Comparison of ENCODE assay signal across 11 cellular contexts in the genomic region with DNA sequence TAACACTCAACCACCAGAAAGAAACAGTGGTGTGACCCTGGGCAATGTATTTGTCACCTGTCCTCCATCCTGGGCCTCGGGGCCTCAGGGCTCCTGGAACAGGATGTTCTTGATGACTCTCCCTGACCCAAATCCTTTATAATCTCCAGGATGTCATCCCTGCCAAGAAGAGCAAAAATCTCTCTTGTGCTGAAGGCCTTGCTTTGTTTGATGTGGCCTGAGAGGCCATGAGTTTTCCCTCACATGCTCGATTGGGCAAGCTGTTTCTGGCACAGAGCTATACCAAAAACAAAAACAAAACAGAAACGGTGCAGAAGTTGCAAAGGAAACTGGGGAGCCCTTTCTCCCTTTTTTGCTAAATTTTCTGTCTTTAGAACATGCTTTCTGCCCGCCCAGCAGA. TPM values are rescaled to one million over a fixed set of nuclear protein-coding genes. Genes with fewer than 3 reads are reported as not detected.
DNase-seq lines count a peak whose midpoint lies in the region; ATAC-seq and TF ChIP-seq lines count a peak whose summit lies in the region.
"Had no signal": no experiment of that assay in that cellular context is flagged by ENCODE, and none has a peak within 500 bp of the region (broad histone marks: within the 10 kb centered on the region; RNA-seq: fewer than 3 reads in every experiment).

No MANE protein-coding gene starts in this region.

- no peak for TF ChIP-seq CTCF in Peyer's patch (IDR thresholded peaks at IDR 0.05)
- no peak for TF ChIP-seq CTCF in fibroblast of lung (conservative IDR thresholded peaks at IDR 0.05 in 1 of 2, IDR thresholded peaks at IDR 0.05 in 1 of 2; ENCODE audit: low read depth in 1 of 2, low read length in 2 of 2)
- no peak for TF ChIP-seq CTCF in ovary (IDR thresholded peaks at IDR 0.05)
- TF ChIP-seq CTCF in CD8-positive, alpha-beta T cell (IDR thresholded peaks at IDR 0.05), result no peak

- DNase-seq in Ammon's horn (ENCODE audit: low spot score), result peak; percentile 77
- DNase-seq in Peyer's patch, result peak in 1 of 3 donors; percentile 55
- DNase-seq in fibroblast of lung (ENCODE audit: low read depth in 2 of 2), result peak; percentile 51 to 54
- peak; percentile 37 to 75 (median 71) for DNase-seq in ovary
- DNase-seq in CD1c-positive myeloid dendritic cell (ENCODE audit: extremely low spot score), result no peak
- DNase-seq in CD8-positive, alpha-beta T cell, result no peak
- no peak for DNase-seq in effector CD4-positive, alpha-beta T cell
- DNase-seq: stimulated activated naive CD4-positive, alpha-beta T cell had no signal

- no peak overlapping the region for H3K9ac ChIP-seq in fibroblast of lung (ENCODE audit: insufficient read depth, low read length)
- H3K9ac ChIP-seq: neural progenitor cell had no signal

- no peaks in the 10 kb centered on the region for H3K36me3 ChIP-seq in Peyer's patch
- H3K36me3 ChIP-seq in fibroblast of lung (ENCODE audit: control insufficient read depth, insufficient read depth, low read length), result no peaks in the 10 kb centered on the region
- no peaks in the 10 kb centered on the region for H3K36me3 ChIP-seq in ovary
- no peaks in the 10 kb centered on the region for H3K36me3 ChIP-seq in CD8-positive, alpha-beta T cell (ENCODE audit: insufficient read depth, low read length)
- H3K36me3 ChIP-seq: neural progenitor cell had no signal

- POLR2A ChIA-PET in CD8-positive, alpha-beta T cell (lab: Charles Lee), result no interaction called here

- intact Hi-C loops in ovary (cut with DNase I), result no loop called here
- intact Hi-C loops in CD8-positive, alpha-beta T cell (cut with DNase I, micrococcal nuclease), result no loop called here

- TF ChIP-seq EP300 in ovary (IDR thresholded peaks at IDR 0.05), result peak; percentile 58

- H3K27ac ChIP-seq in Peyer's patch (peak overlapping the region in 3 of 4 donors; percentile 31 to 70 (median 36)), fibroblast of lung (ENCODE audit: insufficient read depth, low read length) (no peak overlapping the region), ovary (peak overlapping the region in 1 of 2 donors; percentile 39)
- H3K27ac ChIP-seq in CD8-positive, alpha-beta T cell (ENCODE audit: low read depth, low read length), result no peak overlapping the region
- H3K27ac ChIP-seq: neural progenitor cell had no signal

- H3K4me1 ChIP-seq in Peyer's patch (peaks cover 0 to 7% (median 0%) of the 10 kb centered on the region in 4 donors), fibroblast of lung (ENCODE audit: control insufficient read depth, extremely low read depth, insufficient read depth, low read length) (no peaks in the 10 kb centered on the region), ovary (ENCODE audit: insufficient read depth) (peaks cover 17% of the 10 kb centered on the region)
- no peaks in the 10 kb centered on the region for H3K4me1 ChIP-seq in CD8-positive, alpha-beta T cell (ENCODE audit: insufficient read depth, low read length)

- H3K79me2 ChIP-seq in fibroblast of lung (ENCODE audit: control insufficient read depth, insufficient read depth, low read length), result no peaks in the 10 kb centered on the region

- TF ChIP-seq POLR2A in Peyer's patch (IDR thresholded peaks at IDR 0.05) (no peak), ovary (IDR thresholded peaks at IDR 0.05) (no peak)

- H3K9me3 ChIP-seq in Peyer's patch (no peaks in the 10 kb centered on the region), fibroblast of lung (ENCODE audit: control insufficient read depth, insufficient read depth, low read depth, low read length) (no peaks in the 10 kb centered on the region), ovary (no peaks in the 10 kb centered on the region)
- no peaks in the 10 kb centered on the region for H3K9me3 ChIP-seq in CD8-positive, alpha-beta T cell (ENCODE audit: low read length)

- H3K4me3 Mint-ChIP-seq in CD8-positive, alpha-beta T cell, result no peak overlapping the region
- H3K4me3 Mint-ChIP-seq: central memory CD8-positive, alpha-beta T cell; neural progenitor cell had no signal

- peaks cover 5% of the 10 kb centered on the region for H3K27me3 Mint-ChIP-seq in CD8-positive, alpha-beta T cell (ENCODE audit: low read depth)
- H3K27me3 Mint-ChIP-seq: central memory CD8-positive, alpha-beta T cell had no signal

- no peaks in the 10 kb centered on the region for H3K9me3 Mint-ChIP-seq in CD8-positive, alpha-beta T cell
- H3K9me3 Mint-ChIP-seq: central memory CD8-positive, alpha-beta T cell had no signal

- no peak overlapping the region for H3K4me2 ChIP-seq in fibroblast of lung (ENCODE audit: extremely low read depth, insufficient read depth, low read length)
- H3K4me2 ChIP-seq: neural progenitor cell had no signal

- H4K20me1 ChIP-seq in fibroblast of lung (ENCODE audit: control insufficient read depth, extremely low read depth, insufficient read depth, low read length), result no peaks in the 10 kb centered on the region

- peaks cover 20% of the 10 kb centered on the region for H3K4me1 Mint-ChIP-seq in CD8-positive, alpha-beta T cell (ENCODE audit: low read depth)

- no peaks in the 10 kb centered on the region for H3K36me3 Mint-ChIP-seq in CD8-positive, alpha-beta T cell
- H3K36me3 Mint-ChIP-seq: neural progenitor cell had no signal

- 17 to 25% (median 20%) methylated on average over 4 of the region's 4 CpGs for WGBS in ovary, 3 donors

- no peaks in the 10 kb centered on the region for H3K27me3 ChIP-seq in Peyer's patch
- H3K27me3 ChIP-seq in fibroblast of lung (ENCODE audit: control insufficient read depth, insufficient read depth, low read length), result peaks cover 3% of the 10 kb centered on the region
- no peaks in the 10 kb centered on the region for H3K27me3 ChIP-seq in ovary
- H3K27me3 ChIP-seq in CD8-positive, alpha-beta T cell (ENCODE audit: insufficient read depth, low read length), result no peaks in the 10 kb centered on the region
- H3K27me3 ChIP-seq: neural progenitor cell had no signal

- no peak overlapping the region for H2AFZ ChIP-seq in fibroblast of lung (ENCODE audit: low read length)
- H2AFZ ChIP-seq: neural progenitor cell had no signal

- H3K4me3 ChIP-seq in Peyer's patch, result no peak overlapping the region
- no peak overlapping the region for H3K4me3 ChIP-seq in fibroblast of lung (replicated peaks in 1 of 4; ENCODE audit: control extremely low read depth in 1 of 4, insufficient read depth in 1 of 4, low read depth in 3 of 4, low read length in 4 of 4)
- no peak overlapping the region for H3K4me3 ChIP-seq in ovary
- H3K4me3 ChIP-seq in CD8-positive, alpha-beta T cell (ENCODE audit: low read depth, low read length), result no peak overlapping the region
- H3K4me3 ChIP-seq: neural progenitor cell had no signal

- CTCF ChIA-PET in CD8-positive, alpha-beta T cell (lab: Charles Lee), result no interaction called here

- no peak overlapping the region for H3K27ac Mint-ChIP-seq in CD8-positive, alpha-beta T cell

- no peak for ATAC-seq in GM18868 (IDR thresholded peaks at IDR 0.05; ENCODE audit: unreplicated experiment)
- ATAC-seq in CD8-positive, alpha-beta T cell, result no peak

RNA-seq across cellular contexts. Expression of a gene that starts 35.7 kb away (rescaled TPM):
- total RNA-seq in Peyer's patch (10 to 100 TPM; 10.8 to 23.9 (median 16.5) TPM), fibroblast of lung (10.3 and 10.9 TPM in 2 replicates), ovary (10 to 100 TPM; 12.8 to 52.7 (median 22.2) TPM)
- polyA plus RNA-seq in fibroblast of lung (6.2 and 13.8 TPM in 2 replicates), ovary (10 to 100 TPM; 11.6 to 31.1 TPM)
- 4.5 and 7.9 TPM in 2 replicates for polyA plus RNA-seq in fibroblast of lung (2012)
- 7.7 and 9.7 TPM in 2 replicates for polyA minus RNA-seq in fibroblast of lung (ENCODE audit: low replicate concordance)
- 100 to 1,000 TPM; 110 to 115 TPM for total RNA-seq in CD8-positive, alpha-beta T cell

Comparison
In these comparisons a context has a peak if more than half of its experiments do, and no peak if none do; other contexts are left out.
1. DNase-seq: peak in Ammon's horn (single experiment), fibroblast of lung (2 of 2) and ovary (5 of 5); none in CD1c-positive myeloid dendritic cell (single experiment), CD8-positive, alpha-beta T cell (0 of 7) and effector CD4-positive, alpha-beta T cell (single experiment).
2. H3K27ac ChIP-seq: peak in Peyer's patch (3 of 4); none in fibroblast of lung (single experiment) and CD8-positive, alpha-beta T cell (single experiment).